ENCODE assay signal across 37 cellular contexts in genomic region chr4:25712611-25713010, GRCh38. TPM values are rescaled to one million over a fixed set of nuclear protein-coding genes. Genes with fewer than 3 reads are reported as not detected.
"Had no signal": no experiment of that assay in that cellular context is flagged by ENCODE, and none has a peak within 500 bp of the region (broad histone marks: within the 10 kb centered on the region; RNA-seq: fewer than 3 reads in every experiment).

No MANE protein-coding gene starts in this region.

- H3K36me3 ChIP-seq: adrenal gland, breast epithelium, cardiac muscle cell, colonic mucosa, gastrocnemius medialis, heart left ventricle, WERI-Rb-1 had no signal

- H3K4me3 ChIP-seq: adrenal gland, breast epithelium, cardiac muscle cell, colonic mucosa, dorsolateral prefrontal cortex, gastrocnemius medialis, heart left ventricle had no signal

- H3K4me1 ChIP-seq: adrenal gland, breast epithelium, colonic mucosa, foreskin keratinocyte, gastrocnemius medialis, heart left ventricle had no signal

- ATAC-seq: activated CD4-positive, CD25-positive, alpha-beta regulatory T cell treated with anti-CD3 and anti-CD28 coated beads, Interleukin-2, amount 50 U/mL, for 24 hours; activated CD8-positive, alpha-beta T cell treated with anti-CD3 and anti-CD28 coated beads for 36 hours; activated naive CD8-positive, alpha-beta T cell treated with anti-CD3 and anti-CD28 coated beads, Interleukin-2, amount 50 U/mL, for 24 hours; activated T-cell treated with anti-CD3 and anti-CD28 coated beads, Interleukin-2, amount 50 U/mL, for 4 hours; activated T-helper 17 cell treated with anti-CD3 and anti-CD28 coated beads, Interleukin-2, amount 50 U/mL, for 72 hours; esophagus mucosa; foreskin keratinocyte; gastrocnemius medialis; heart left ventricle; T-helper 17 cell had no signal

- H3K9me3 Mint-ChIP-seq: activated CD8-positive, alpha-beta T cell treated with anti-CD3 and anti-CD28 coated beads for 36 hours; activated T-helper 17 cell treated with anti-CD3 and anti-CD28 coated beads, Interleukin-2, amount 50 U/mL, for 72 hours; T-helper 2 cell treated with Interferon-gamma antibody and Interleukin-4, amounts not matched to agents 5 μg/mL and 100 μg/mL, for 36 hours had no signal

- H3K36me3 Mint-ChIP-seq: activated naive CD4-positive, alpha-beta T cell treated with anti-CD3 and anti-CD28 coated beads, Interleukin-2, amount 50 U/mL, for 24 hours; activated naive CD8-positive, alpha-beta T cell treated with anti-CD3 and anti-CD28 coated beads for 36 hours had no signal

- H3K9me3 ChIP-seq: adrenal gland, breast epithelium, colonic mucosa, gastrocnemius medialis had no signal

- H3K27ac ChIP-seq: adrenal gland, breast epithelium, cardiac muscle cell, colonic mucosa, dorsolateral prefrontal cortex, foreskin keratinocyte, gastrocnemius medialis, heart left ventricle, WERI-Rb-1 had no signal

- H3K27me3 Mint-ChIP-seq: activated B cell treated with CpG ODN at 0.5 μM for 24 hours; activated CD8-positive, alpha-beta T cell treated with anti-CD3 and anti-CD28 coated beads for 36 hours; activated naive CD4-positive, alpha-beta T cell treated with anti-CD3 and anti-CD28 coated beads, Interleukin-2, amount 50 U/mL, for 24 hours; activated naive CD8-positive, alpha-beta T cell treated with anti-CD3 and anti-CD28 coated beads for 36 hours; activated T-helper 17 cell treated with anti-CD3 and anti-CD28 coated beads, Interleukin-2, amount 50 U/mL, for 72 hours; brain; T-helper 17 cell had no signal

- H3K4me1 Mint-ChIP-seq: activated B cell treated with CpG ODN at 0.5 μM for 24 hours; activated naive CD4-positive, alpha-beta T cell treated with anti-CD3 and anti-CD28 coated beads, Interleukin-2, amount 50 U/mL, for 24 hours; activated naive CD8-positive, alpha-beta T cell treated with anti-CD3 and anti-CD28 coated beads for 36 hours; activated naive CD8-positive, alpha-beta T cell treated with anti-CD3 and anti-CD28 coated beads, Interleukin-2, amount 50 U/mL, for 24 hours; activated T-helper 17 cell treated with anti-CD3 and anti-CD28 coated beads, Interleukin-2, amount 50 U/mL, for 72 hours; brain; endodermal cell; T-helper 17 cell had no signal

- H3K4me3 Mint-ChIP-seq: activated B cell treated with CpG ODN at 0.5 μM for 24 hours; activated CD8-positive, alpha-beta T cell treated with anti-CD3 and anti-CD28 coated beads for 36 hours; activated naive CD4-positive, alpha-beta T cell treated with anti-CD3 and anti-CD28 coated beads, Interleukin-2, amount 50 U/mL, for 24 hours; activated naive CD8-positive, alpha-beta T cell treated with anti-CD3 and anti-CD28 coated beads for 36 hours; activated naive CD8-positive, alpha-beta T cell treated with anti-CD3 and anti-CD28 coated beads, Interleukin-2, amount 50 U/mL, for 24 hours; activated T-cell treated with anti-CD3 and anti-CD28 coated beads, Interleukin-2, amount 50 U/mL, for 4 hours; activated T-helper 17 cell treated with anti-CD3 and anti-CD28 coated beads, Interleukin-2, amount 50 U/mL, for 72 hours; brain; dendritic cell treated with granulocyte-macrophage colony-stimulating factor and Interleukin-4, amounts not matched to agents 40 ng/mL and 50 ng/mL, for 4 days; endodermal cell; T-helper 17 cell; T-helper 2 cell treated with Interferon-gamma antibody and Interleukin-4, amounts not matched to agents 5 μg/mL and 100 μg/mL, for 36 hours had no signal

- H3K27me3 ChIP-seq: adrenal gland, breast epithelium, cardiac muscle cell, colonic mucosa, dorsolateral prefrontal cortex, foreskin keratinocyte, gastrocnemius medialis, heart left ventricle had no signal

- DNase-seq: activated B cell treated with CpG ODN at 0.5 μM for 24 hours; activated CD4-positive, alpha-beta T cell treated with anti-CD3 and anti-CD28 coated beads for 48 hours; activated CD4-positive, alpha-beta T cell treated with anti-CD3 and anti-CD28 coated beads, Interleukin-2, amount 50 U/mL, for 1 hour; activated CD4-positive, alpha-beta T cell treated with anti-CD3 and anti-CD28 coated beads, Interleukin-2, amount 50 U/mL, for 48 hours; activated CD8-positive, alpha-beta memory T cell treated with anti-CD3 and anti-CD28 coated beads for 24 hours; activated CD8-positive, alpha-beta T cell treated with anti-CD3 and anti-CD28 coated beads for 36 hours; activated gamma-delta T cell; activated naive CD4-positive, alpha-beta T cell; activated naive CD8-positive, alpha-beta T cell treated with anti-CD3 and anti-CD28 coated beads for 36 hours; activated naive CD8-positive, alpha-beta T cell treated with anti-CD3 and anti-CD28 coated beads, Interleukin-2, amount 50 U/mL, for 24 hours; activated T-cell treated with anti-CD3 and anti-CD28 coated beads, Interleukin-2, amount 50 U/mL, for 4 hours; adrenal gland; amygdala; aorta; central memory CD4-positive, alpha-beta T cell; cerebellar nuclear complex; colonic mucosa; dorsolateral prefrontal cortex; effector memory CD4-positive, alpha-beta T cell; endodermal cell; foreskin keratinocyte; gastrocnemius medialis; glutamatergic neuron; heart left ventricle; T-helper 1 cell; T-helper 17 cell; T1000; WERI-Rb-1 had no signal

- H3K27ac Mint-ChIP-seq: activated B cell treated with CpG ODN at 0.5 μM for 24 hours; activated CD8-positive, alpha-beta T cell treated with anti-CD3 and anti-CD28 coated beads for 36 hours; activated naive CD4-positive, alpha-beta T cell treated with anti-CD3 and anti-CD28 coated beads, Interleukin-2, amount 50 U/mL, for 24 hours; activated naive CD8-positive, alpha-beta T cell treated with anti-CD3 and anti-CD28 coated beads for 36 hours; activated naive CD8-positive, alpha-beta T cell treated with anti-CD3 and anti-CD28 coated beads, Interleukin-2, amount 50 U/mL, for 24 hours; activated T-helper 17 cell treated with anti-CD3 and anti-CD28 coated beads, Interleukin-2, amount 50 U/mL, for 72 hours; brain; dendritic cell treated with granulocyte-macrophage colony-stimulating factor and Interleukin-4, amounts not matched to agents 40 ng/mL and 50 ng/mL, for 4 days; endodermal cell; T-helper 17 cell; T-helper 2 cell treated with Interferon-gamma antibody and Interleukin-4, amounts not matched to agents 5 μg/mL and 100 μg/mL, for 36 hours had no signal

RNA-seq across cellular contexts. Expression of gene SLC34A2, which starts 57.0 kb away (rescaled TPM):
- total RNA-seq: activated B cell treated with CpG ODN at 0.5 μM for 24 hours; activated CD8-positive, alpha-beta T cell treated with anti-CD3 and anti-CD28 coated beads for 36 hours; activated naive CD8-positive, alpha-beta T cell treated with anti-CD3 and anti-CD28 coated beads for 36 hours; activated T-helper 17 cell treated with anti-CD3 and anti-CD28 coated beads, Interleukin-2, amount 50 U/mL, for 72 hours; foreskin keratinocyte; gastrocnemius medialis; T-helper 17 cell had no signal
- polyA plus RNA-seq: foreskin keratinocyte had no signal
